ENCODE assay signal across 19 cellular contexts in the genomic region with DNA sequence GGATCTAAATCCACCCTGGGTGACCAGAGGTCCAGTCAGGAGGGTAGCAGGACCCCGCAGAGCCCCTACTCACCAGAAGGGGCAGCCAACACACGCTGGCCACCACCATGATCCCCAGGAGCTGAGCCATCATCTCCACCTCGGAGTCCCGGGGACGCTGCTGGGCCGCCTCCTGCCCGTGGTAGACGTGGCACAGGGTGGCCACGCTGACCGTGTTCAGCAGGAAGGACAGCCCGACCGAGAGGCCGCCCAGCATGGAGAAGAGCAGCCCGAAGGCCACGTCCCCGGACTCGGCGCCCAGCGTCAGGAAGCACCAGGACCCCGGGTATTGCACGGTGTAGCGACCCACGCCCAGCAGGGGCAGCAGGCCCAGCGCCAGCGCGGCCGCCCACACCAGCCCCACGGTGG. TPM values are rescaled to one million over a fixed set of nuclear protein-coding genes. Genes with fewer than 3 reads are reported as not detected.
DNase-seq lines count a peak whose midpoint lies in the region; ATAC-seq, FAIRE-seq and TF ChIP-seq lines count a peak whose summit lies in the region.
"Had no signal": no experiment of that assay in that cellular context is flagged by ENCODE, and none has a peak within 500 bp of the region (broad histone marks: within the 10 kb centered on the region; RNA-seq: fewer than 3 reads in every experiment).

No MANE protein-coding gene starts in this region.

- H3K36me3 ChIP-seq in H7 (replicated peaks; ENCODE audit: control insufficient read depth, insufficient read depth, low read length) (no peaks in the 10 kb centered on the region), astrocyte (ENCODE audit: insufficient read depth, low read length) (no peaks in the 10 kb centered on the region)

- TF ChIP-seq CTCF in A549 (IDR thresholded peaks at IDR 0.05) (no peak), astrocyte (IDR thresholded peaks at IDR 0.05; ENCODE audit: insufficient read depth, low read depth, low read length) (peak; percentile 8), GM13976 (IDR thresholded peaks at IDR 0.05; ENCODE audit: borderline replicate concordance, control extremely low read depth, extremely low read depth, insufficient read depth, missing control alignments) (no peak)

- H3K27me3 ChIP-seq in H7 (ENCODE audit: control insufficient read depth, insufficient read depth, low read length) (no peaks in the 10 kb centered on the region), astrocyte (ENCODE audit: insufficient read depth, low read length) (no peaks in the 10 kb centered on the region)

- in situ Hi-C loops in GM13976 (cut with MboI; ENCODE audit: low sequenced_read_pairs, unreplicated experiment) = no loop called here

- no peaks in the 10 kb centered on the region for H3K4me1 Mint-ChIP-seq in astrocyte (ENCODE audit: low read depth, unreplicated experiment)
- H3K4me1 Mint-ChIP-seq: activated naive CD4-positive, alpha-beta T cell treated with anti-CD3 and anti-CD28 coated beads, Interleukin-2, amount 50 U/mL, for 24 hours; stimulated activated effector memory CD8-positive, alpha-beta T cell treated with anti-CD3 and anti-CD28 coated beads, Interleukin-12 subunit alpha, Interleukin-12 subunit beta, amount 100 ng/mL, for 72 hours had no signal

- 100% methylated on average over 2 of the region's 28 CpGs for WGBS in A549 (ENCODE audit: missing lambda C conversion rate)

- no peak overlapping the region for H3K27ac Mint-ChIP-seq in astrocyte (ENCODE audit: unreplicated experiment)
- H3K27ac Mint-ChIP-seq: activated naive CD4-positive, alpha-beta T cell treated with anti-CD3 and anti-CD28 coated beads, Interleukin-2, amount 50 U/mL, for 24 hours; activated T-cell treated with anti-CD3 and anti-CD28 coated beads, Interleukin-2, amount 50 U/mL, for 24 hours; stimulated activated effector memory CD8-positive, alpha-beta T cell treated with anti-CD3 and anti-CD28 coated beads, Interleukin-12 subunit alpha, Interleukin-12 subunit beta, amount 100 ng/mL, for 72 hours had no signal

- no peaks in the 10 kb centered on the region for H4K20me1 ChIP-seq in astrocyte (ENCODE audit: insufficient read depth, low read length)

- H3K27me3 Mint-ChIP-seq in astrocyte (ENCODE audit: low read depth, unreplicated experiment) = no peaks in the 10 kb centered on the region
- H3K27me3 Mint-ChIP-seq: activated naive CD4-positive, alpha-beta T cell treated with anti-CD3 and anti-CD28 coated beads, Interleukin-2, amount 50 U/mL, for 24 hours; activated T-cell treated with anti-CD3 and anti-CD28 coated beads, Interleukin-2, amount 50 U/mL, for 24 hours had no signal

- H3K9ac ChIP-seq in astrocyte (ENCODE audit: low read length) = no peak overlapping the region
- H3K9ac ChIP-seq: parathyroid adenoma had no signal

- DNase-seq in A549 (ENCODE audit: low read depth in 1 of 2, low spot score in 1 of 2) (peak in 1 of 2 experiments; percentile 35), H7 (peak; percentile 96), astrocyte (ENCODE audit: low read depth) (no peak), iPS-NIHi7 (ENCODE audit: extremely low spot score) (peak; percentile 83), GM13976 (ENCODE audit: low spot score) (no peak)
- DNase-seq in effector CD4-positive, alpha-beta T cell = no peak
- DNase-seq: activated CD4-positive, alpha-beta T cell treated with anti-CD3 and anti-CD28 coated beads, Interleukin-2, amount 50 U/mL, for 4 hours; activated T-cell treated with anti-CD3 and anti-CD28 coated beads, Interleukin-2, amount 50 U/mL, for 24 hours; foreskin fibroblast; NCI-H2029 treated with DMSO at 0.1 percent for 48 hours; NCI-H510A treated with DMSO at 0.1 percent for 48 hours; SHP77 treated with DMSO at 0.1 percent for 48 hours; T-helper 9 cell had no signal

- H3K9me3 ChIP-seq in A549 (no peaks in the 10 kb centered on the region), astrocyte (ENCODE audit: insufficient read depth, low read depth, low read length) (no peaks in the 10 kb centered on the region)

- H3K27ac ChIP-seq in A549 (no peak overlapping the region), astrocyte (ENCODE audit: low read depth, low read length) (no peak overlapping the region)
- H3K27ac ChIP-seq: parathyroid adenoma had no signal

- FAIRE-seq in A549 (lab: Jason Lieb, UNC) (no peak), astrocyte (lab: Jason Lieb, UNC) (no peak)
- FAIRE-seq: GM12892 had no signal

- no peaks in the 10 kb centered on the region for H3K79me2 ChIP-seq in astrocyte (ENCODE audit: insufficient read depth, low read length)
- H3K79me2 ChIP-seq: parathyroid adenoma had no signal

- no peak overlapping the region for H3K4me3 Mint-ChIP-seq in astrocyte (ENCODE audit: unreplicated experiment)
- H3K4me3 Mint-ChIP-seq: activated naive CD4-positive, alpha-beta T cell treated with anti-CD3 and anti-CD28 coated beads, Interleukin-2, amount 50 U/mL, for 24 hours; activated T-cell treated with anti-CD3 and anti-CD28 coated beads, Interleukin-2, amount 50 U/mL, for 24 hours; stimulated activated effector memory CD8-positive, alpha-beta T cell treated with anti-CD3 and anti-CD28 coated beads, Interleukin-12 subunit alpha, Interleukin-12 subunit beta, amount 100 ng/mL, for 72 hours had no signal

- no peaks in the 10 kb centered on the region for H3K9me3 Mint-ChIP-seq in astrocyte (ENCODE audit: unreplicated experiment)
- H3K9me3 Mint-ChIP-seq: activated naive CD4-positive, alpha-beta T cell treated with anti-CD3 and anti-CD28 coated beads, Interleukin-2, amount 50 U/mL, for 24 hours; activated T-cell treated with anti-CD3 and anti-CD28 coated beads, Interleukin-2, amount 50 U/mL, for 24 hours; stimulated activated effector memory CD8-positive, alpha-beta T cell treated with anti-CD3 and anti-CD28 coated beads, Interleukin-12 subunit alpha, Interleukin-12 subunit beta, amount 100 ng/mL, for 72 hours had no signal

- no peak overlapping the region for H2AFZ ChIP-seq in astrocyte (ENCODE audit: low read depth, low read length)
- H2AFZ ChIP-seq: parathyroid adenoma had no signal

- no peak for TF ChIP-seq POLR2A in A549 (IDR thresholded peaks at IDR 0.05; ENCODE audit: low read length)

- POLR2A ChIA-PET in A549 (lab: Yijun Ruan, JAX) = no interaction called here

- H3K36me3 Mint-ChIP-seq in astrocyte (ENCODE audit: low read depth, unreplicated experiment) = peaks cover 1% of the 10 kb centered on the region
- H3K36me3 Mint-ChIP-seq: activated naive CD4-positive, alpha-beta T cell treated with anti-CD3 and anti-CD28 coated beads, Interleukin-2, amount 50 U/mL, for 24 hours; stimulated activated effector memory CD8-positive, alpha-beta T cell treated with anti-CD3 and anti-CD28 coated beads, Interleukin-12 subunit alpha, Interleukin-12 subunit beta, amount 100 ng/mL, for 72 hours had no signal

- peak; percentile 75 to 80 for ATAC-seq in A549
- ATAC-seq in HG02852 (IDR thresholded peaks at IDR 0.05; ENCODE audit: unreplicated experiment) = no peak
- ATAC-seq in GM18520 (IDR thresholded peaks at IDR 0.05; ENCODE audit: unreplicated experiment) = no peak
- ATAC-seq: stimulated activated effector memory CD8-positive, alpha-beta T cell treated with anti-CD3 and anti-CD28 coated beads, Interleukin-12 subunit alpha, Interleukin-12 subunit beta, amount 100 ng/mL, for 72 hours had no signal

- H3K4me1 ChIP-seq in A549 (0 out of 3 replicates have a peak, but pooled peaks cover 7% of the 10 kb centered on the region), astrocyte (ENCODE audit: insufficient read depth, low read length) (no peaks in the 10 kb centered on the region)
- H3K4me1 ChIP-seq: parathyroid adenoma had no signal

- H3K4me3 ChIP-seq in A549 (no peak overlapping the region), H7 (ENCODE audit: insufficient read depth, low read depth, low read length) (no peak overlapping the region), astrocyte (ENCODE audit: insufficient read depth, low read depth, low read length) (no peak overlapping the region)

- no peak for TF ChIP-seq EP300 in A549 (IDR thresholded peaks at IDR 0.05)

- CTCF ChIA-PET in A549 (lab: Yijun Ruan, JAX) = no interaction called here

- no peak for TF ChIP-seq RAD21 in A549 (conservative IDR thresholded peaks at IDR 0.05 in 1 of 2, IDR thresholded peaks at IDR 0.05 in 1 of 2)

- H3K4me2 ChIP-seq in A549 = no peak overlapping the region
- no peak overlapping the region for H3K4me2 ChIP-seq in astrocyte (ENCODE audit: low read length)

RNA-seq across cellular contexts. Expression of a gene that starts 6.9 kb away (rescaled TPM):
- polyA plus RNA-seq in A549 (2011; rRNA removed) (0.13 and 0.26 TPM in 2 replicates), A549 (2017; fragmentation: RNase III; extraction: RNeasy Plus Mini Kit Qiagen cat#74134 plus additional on column Dnase treatment) (0.49 to 0.62 TPM (median 0.49 TPM) in 3 replicates)
- polyA plus RNA-seq in A549 (2012; cell fraction: cytosol; rRNA removed) = 0.59 and 1.00 TPM in 2 replicates
- 0.91 and 1.0 TPM in 2 replicates for polyA plus RNA-seq in A549 (2012; cell fraction: nucleus; rRNA removed)
- 0.10 and 0.12 TPM in 2 replicates for polyA minus RNA-seq in A549 (2011; rRNA and poly(A)+ RNA removed)
- total RNA-seq in H7 (2014; rRNA removed; shearing (Covaris generic)) = 0.18 and 0.45 TPM in 2 replicates
- 0.31 and 0.39 TPM in 2 replicates for total RNA-seq in astrocyte

RNA-seq across cellular contexts. Expression of a gene that starts 14.5 kb away (rescaled TPM):
- polyA plus RNA-seq in A549 (2011; rRNA removed) = 0.05 and 0.20 TPM in 2 replicates
- polyA plus RNA-seq in A549 (2012; cell fraction: cytosol; rRNA removed) = 0.08 and 0.14 TPM in 2 replicates
- 0.15 and 0.16 TPM in 2 replicates for polyA plus RNA-seq in A549 (2012; cell fraction: nucleus; rRNA removed)
- 0.07 to 0.15 TPM (median 0.12 TPM) in 3 replicates for polyA plus RNA-seq in A549 (2017; fragmentation: RNase III; extraction: RNeasy Plus Mini Kit Qiagen cat#74134 plus additional on column Dnase treatment)
- polyA minus RNA-seq in A549 (2011; rRNA and poly(A)+ RNA removed) = 0.15 and 0.41 TPM in 2 replicates
- total RNA-seq in H7 (2014; rRNA removed; shearing (Covaris generic)) = 0.11 and 0.21 TPM in 2 replicates
- total RNA-seq in astrocyte = 0.09 and 0.10 TPM in 2 replicates

RNA-seq across cellular contexts. Expression of a gene that starts 26.8 kb away (rescaled TPM):
- polyA plus RNA-seq in A549 (2011; rRNA removed) (6.4 and 8.3 TPM in 2 replicates), A549 (2017; fragmentation: RNase III; extraction: RNeasy Plus Mini Kit Qiagen cat#74134 plus additional on column Dnase treatment) (14.6 to 15.3 TPM (median 14.9 TPM) in 3 replicates)
- polyA plus RNA-seq in A549 (2012; cell fraction: cytosol; rRNA removed) = 21.6 and 28.8 TPM in 2 replicates
- polyA plus RNA-seq in A549 (2012; cell fraction: nucleus; rRNA removed) = 44.9 and 67.0 TPM in 2 replicates
- 5.4 and 8.2 TPM in 2 replicates for polyA minus RNA-seq in A549 (2011; rRNA and poly(A)+ RNA removed)
- 44.0 and 46.4 TPM in 2 replicates for total RNA-seq in H7 (2014; rRNA removed; shearing (Covaris generic))
- 22.0 and 26.7 TPM in 2 replicates for total RNA-seq in astrocyte

RNA-seq across cellular contexts. Expression of a gene that starts 27.0 kb away (rescaled TPM):
- polyA plus RNA-seq in A549 (2011; rRNA removed) = 19.6 and 24.2 TPM in 2 replicates
- 46.4 and 58.3 TPM in 2 replicates for polyA plus RNA-seq in A549 (2012; cell fraction: cytosol; rRNA removed)
- 120 and 131 TPM in 2 replicates for polyA plus RNA-seq in A549 (2012; cell fraction: nucleus; rRNA removed)
- polyA plus RNA-seq in A549 (2017; fragmentation: RNase III; extraction: RNeasy Plus Mini Kit Qiagen cat#74134 plus additional on column Dnase treatment) = 40.0 to 47.1 TPM (median 46.6 TPM) in 3 replicates
- polyA minus RNA-seq in A549 (2011; rRNA and poly(A)+ RNA removed) = 6.6 and 8.4 TPM in 2 replicates
- total RNA-seq in H7 (2014; rRNA removed; shearing (Covaris generic)) = 109 and 124 TPM in 2 replicates
- total RNA-seq in astrocyte = 55.9 and 63.8 TPM in 2 replicates

RNA-seq across cellular contexts. Expression of a gene that starts 42.4 kb away (rescaled TPM):
- polyA plus RNA-seq in A549 (2011; rRNA removed) (52.5 and 54.9 TPM in 2 replicates), A549 (2017; fragmentation: RNase III; extraction: RNeasy Plus Mini Kit Qiagen cat#74134 plus additional on column Dnase treatment) (101 to 115 TPM (median 109 TPM) in 3 replicates)
- polyA plus RNA-seq in A549 (2012; cell fraction: cytosol; rRNA removed) = 123 and 172 TPM in 2 replicates
- polyA plus RNA-seq in A549 (2012; cell fraction: nucleus; rRNA removed) = 386 and 515 TPM in 2 replicates
- polyA minus RNA-seq in A549 (2011; rRNA and poly(A)+ RNA removed) = 45.4 and 59.7 TPM in 2 replicates
- 34.6 and 42.3 TPM in 2 replicates for total RNA-seq in H7 (2014; rRNA removed; shearing (Covaris generic))
- total RNA-seq in astrocyte = 181 and 201 TPM in 2 replicates

Comparison
In these comparisons a context has a peak if more than half of its experiments do, and no peak if none do; other contexts are left out.
1. ATAC-seq: peak in A549 (2 of 2); none in HG02852 (single experiment) and GM18520 (single experiment).
2. DNase-seq: peak in H7 (single experiment) and iPS-NIHi7 (single experiment); none in astrocyte (single experiment), effector CD4-positive, alpha-beta T cell (single experiment) and GM13976 (single experiment).